1 cellular context compared by ENCODE assay signal in the genomic region with DNA sequence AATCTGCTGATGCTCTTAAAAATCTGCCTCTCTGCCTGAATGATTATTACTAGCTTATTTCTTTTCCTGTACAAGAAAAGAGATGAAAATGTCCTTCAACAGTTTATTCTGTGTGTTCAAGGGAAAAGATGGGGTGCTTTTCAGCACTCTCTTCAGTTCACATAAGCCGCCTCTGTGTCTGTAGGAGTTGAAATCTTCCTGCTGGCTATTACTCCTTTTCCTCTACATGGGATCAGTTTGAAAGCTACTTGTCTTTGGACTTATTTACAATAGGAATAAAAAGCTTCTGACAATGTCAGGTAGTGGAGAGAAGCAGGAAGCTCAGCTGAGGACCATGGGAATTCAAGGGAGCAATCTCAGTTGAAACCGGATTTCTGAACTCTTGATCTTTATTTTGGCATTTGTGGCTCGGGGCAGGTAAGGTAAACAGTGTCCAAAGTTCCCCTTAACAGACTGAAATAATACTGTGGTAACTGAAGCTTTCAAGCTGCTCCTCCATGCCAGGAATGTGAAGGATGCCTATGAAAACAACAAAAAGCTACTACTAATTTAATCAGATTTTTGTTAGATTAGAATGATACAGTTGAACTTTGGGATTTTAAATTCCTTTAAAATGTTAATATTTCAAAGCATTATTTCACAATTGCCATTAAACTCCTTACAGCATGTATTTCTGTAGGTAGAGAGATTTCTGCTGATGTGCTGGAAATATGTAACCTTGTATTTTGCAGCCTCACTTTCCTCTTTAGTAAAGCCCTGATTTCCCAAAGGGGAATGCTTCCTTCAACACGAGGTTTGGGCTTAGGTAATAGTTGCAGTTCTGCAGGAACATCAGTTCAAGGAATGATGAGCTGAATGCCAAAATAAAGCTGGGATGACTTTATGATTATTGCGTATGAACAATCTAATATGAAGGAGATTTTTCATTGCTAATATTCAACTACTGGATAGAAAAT.
A peak's percentile ranks its signal among the peaks of the same experiment; 100 is the strongest.
TF ChIP-seq lines count a peak whose summit lies in the region.

No MANE protein-coding gene starts in this region.

TF ChIP-seq in HepG2, 621 proteins besides CTCF, POLR2A, EP300 and RAD21 (continues in another document):
- peak; percentile 38; the same call in 1 of the 2 replicates for TF ChIP-seq FOXK1 (CRISPR knock-in tag; IDR thresholded peaks at IDR 0.05; ENCODE audit: borderline replicate concordance, low read depth)
- peak; percentile 79 for TF ChIP-seq NCOA2 (CRISPR knock-in tag; IDR thresholded peaks at IDR 0.05)
- TF ChIP-seq, protein P1, sequence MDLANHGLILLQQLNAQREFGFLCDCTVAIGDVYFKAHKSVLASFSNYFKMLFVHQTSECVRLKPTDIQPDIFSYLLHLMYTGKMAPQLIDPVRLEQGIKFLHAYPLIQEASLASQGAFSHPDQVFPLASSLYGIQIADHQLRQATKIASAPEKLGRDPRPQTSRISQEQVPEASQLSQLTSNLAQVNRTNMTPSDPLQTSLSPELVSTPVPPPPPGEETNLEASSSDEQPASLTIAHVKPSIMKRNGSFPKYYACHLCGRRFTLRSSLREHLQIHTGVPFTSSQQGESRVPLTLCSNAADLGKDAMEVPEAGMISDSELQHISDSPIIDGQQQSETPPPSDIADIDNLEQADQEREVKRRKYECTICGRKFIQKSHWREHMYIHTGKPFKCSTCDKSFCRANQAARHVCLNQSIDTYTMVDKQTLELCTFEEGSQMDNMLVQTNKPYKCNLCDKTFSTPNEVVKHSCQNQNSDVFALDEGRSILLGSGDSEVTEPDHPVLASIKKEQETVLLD (CRISPR knock-in tag; IDR thresholded peaks at IDR 0.05; ENCODE audit: low read depth), result no peak
- TF ChIP-seq, protein P2, sequence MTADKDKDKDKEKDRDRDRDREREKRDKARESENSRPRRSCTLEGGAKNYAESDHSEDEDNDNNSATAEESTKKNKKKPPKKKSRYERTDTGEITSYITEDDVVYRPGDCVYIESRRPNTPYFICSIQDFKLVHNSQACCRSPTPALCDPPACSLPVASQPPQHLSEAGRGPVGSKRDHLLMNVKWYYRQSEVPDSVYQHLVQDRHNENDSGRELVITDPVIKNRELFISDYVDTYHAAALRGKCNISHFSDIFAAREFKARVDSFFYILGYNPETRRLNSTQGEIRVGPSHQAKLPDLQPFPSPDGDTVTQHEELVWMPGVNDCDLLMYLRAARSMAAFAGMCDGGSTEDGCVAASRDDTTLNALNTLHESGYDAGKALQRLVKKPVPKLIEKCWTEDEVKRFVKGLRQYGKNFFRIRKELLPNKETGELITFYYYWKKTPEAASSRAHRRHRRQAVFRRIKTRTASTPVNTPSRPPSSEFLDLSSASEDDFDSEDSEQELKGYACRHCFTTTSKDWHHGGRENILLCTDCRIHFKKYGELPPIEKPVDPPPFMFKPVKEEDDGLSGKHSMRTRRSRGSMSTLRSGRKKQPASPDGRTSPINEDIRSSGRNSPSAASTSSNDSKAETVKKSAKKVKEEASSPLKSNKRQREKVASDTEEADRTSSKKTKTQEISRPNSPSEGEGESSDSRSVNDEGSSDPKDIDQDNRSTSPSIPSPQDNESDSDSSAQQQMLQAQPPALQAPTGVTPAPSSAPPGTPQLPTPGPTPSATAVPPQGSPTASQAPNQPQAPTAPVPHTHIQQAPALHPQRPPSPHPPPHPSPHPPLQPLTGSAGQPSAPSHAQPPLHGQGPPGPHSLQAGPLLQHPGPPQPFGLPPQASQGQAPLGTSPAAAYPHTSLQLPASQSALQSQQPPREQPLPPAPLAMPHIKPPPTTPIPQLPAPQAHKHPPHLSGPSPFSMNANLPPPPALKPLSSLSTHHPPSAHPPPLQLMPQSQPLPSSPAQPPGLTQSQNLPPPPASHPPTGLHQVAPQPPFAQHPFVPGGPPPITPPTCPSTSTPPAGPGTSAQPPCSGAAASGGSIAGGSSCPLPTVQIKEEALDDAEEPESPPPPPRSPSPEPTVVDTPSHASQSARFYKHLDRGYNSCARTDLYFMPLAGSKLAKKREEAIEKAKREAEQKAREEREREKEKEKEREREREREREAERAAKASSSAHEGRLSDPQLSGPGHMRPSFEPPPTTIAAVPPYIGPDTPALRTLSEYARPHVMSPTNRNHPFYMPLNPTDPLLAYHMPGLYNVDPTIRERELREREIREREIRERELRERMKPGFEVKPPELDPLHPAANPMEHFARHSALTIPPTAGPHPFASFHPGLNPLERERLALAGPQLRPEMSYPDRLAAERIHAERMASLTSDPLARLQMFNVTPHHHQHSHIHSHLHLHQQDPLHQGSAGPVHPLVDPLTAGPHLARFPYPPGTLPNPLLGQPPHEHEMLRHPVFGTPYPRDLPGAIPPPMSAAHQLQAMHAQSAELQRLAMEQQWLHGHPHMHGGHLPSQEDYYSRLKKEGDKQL (CRISPR knock-in tag; IDR thresholded peaks at IDR 0.05; ENCODE audit: low read depth), result no peak
- no peak for TF ChIP-seq SOX6 (IDR thresholded peaks at IDR 0.05)
- TF ChIP-seq SOX6 (CRISPR knock-in tag; IDR thresholded peaks at IDR 0.05), result peak; percentile 81
- TF ChIP-seq DNMT1 (CRISPR knock-in tag; IDR thresholded peaks at IDR 0.05), result no peak
- TF ChIP-seq, protein P3, sequence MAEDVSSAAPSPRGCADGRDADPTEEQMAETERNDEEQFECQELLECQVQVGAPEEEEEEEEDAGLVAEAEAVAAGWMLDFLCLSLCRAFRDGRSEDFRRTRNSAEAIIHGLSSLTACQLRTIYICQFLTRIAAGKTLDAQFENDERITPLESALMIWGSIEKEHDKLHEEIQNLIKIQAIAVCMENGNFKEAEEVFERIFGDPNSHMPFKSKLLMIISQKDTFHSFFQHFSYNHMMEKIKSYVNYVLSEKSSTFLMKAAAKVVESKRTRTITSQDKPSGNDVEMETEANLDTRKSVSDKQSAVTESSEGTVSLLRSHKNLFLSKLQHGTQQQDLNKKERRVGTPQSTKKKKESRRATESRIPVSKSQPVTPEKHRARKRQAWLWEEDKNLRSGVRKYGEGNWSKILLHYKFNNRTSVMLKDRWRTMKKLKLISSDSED (CRISPR knock-in tag; IDR thresholded peaks at IDR 0.05), result no peak
- TF ChIP-seq IKZF4 (CRISPR knock-in tag; IDR thresholded peaks at IDR 0.05; ENCODE audit: borderline replicate concordance, low read depth, not compliant biosample characterization), result no peak
- TF ChIP-seq NR2F2 (IDR thresholded peaks at IDR 0.05; ENCODE audit: borderline replicate concordance, low read depth), result peak; percentile 41; the same call in 1 of the 2 replicates
- TF ChIP-seq FOXA3 (CRISPR knock-in tag; IDR thresholded peaks at IDR 0.05), result peak; percentile 82
- TF ChIP-seq, protein P4, sequence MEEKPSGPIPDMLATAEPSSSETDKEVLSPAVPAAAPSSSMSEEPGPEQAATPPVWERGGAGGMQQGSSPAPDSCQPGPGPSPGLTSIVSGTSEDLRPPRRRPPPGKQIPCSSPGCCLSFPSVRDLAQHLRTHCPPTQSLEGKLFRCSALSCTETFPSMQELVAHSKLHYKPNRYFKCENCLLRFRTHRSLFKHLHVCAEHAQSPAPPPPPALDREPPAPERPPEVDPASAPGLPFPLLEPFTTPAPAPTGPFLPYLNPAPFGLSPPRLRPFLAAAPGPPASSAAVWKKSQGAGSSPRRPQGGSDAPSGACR (CRISPR knock-in tag; IDR thresholded peaks at IDR 0.05), result no peak
- peak; percentile 77; the same call in 1 of the 2 replicates for TF ChIP-seq ZNF292 (CRISPR knock-in tag; IDR thresholded peaks at IDR 0.05; ENCODE audit: borderline replicate concordance, low read depth)
- peak; percentile 79; the same call in 1 of the 2 replicates for TF ChIP-seq SALL1 (CRISPR knock-in tag; IDR thresholded peaks at IDR 0.05)
- TF ChIP-seq, protein P5, sequence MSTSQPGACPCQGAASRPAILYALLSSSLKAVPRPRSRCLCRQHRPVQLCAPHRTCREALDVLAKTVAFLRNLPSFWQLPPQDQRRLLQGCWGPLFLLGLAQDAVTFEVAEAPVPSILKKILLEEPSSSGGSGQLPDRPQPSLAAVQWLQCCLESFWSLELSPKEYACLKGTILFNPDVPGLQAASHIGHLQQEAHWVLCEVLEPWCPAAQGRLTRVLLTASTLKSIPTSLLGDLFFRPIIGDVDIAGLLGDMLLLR (CRISPR knock-in tag; IDR thresholded peaks at IDR 0.05), result no peak
- TF ChIP-seq TMF1 (CRISPR knock-in tag; IDR thresholded peaks at IDR 0.05; ENCODE audit: low read depth), result no peak
- TF ChIP-seq BRCA1 (CRISPR knock-in tag; IDR thresholded peaks at IDR 0.05), result no peak
- 0 out of 2 replicates have a peak, but pooled peaks have one; percentile 41 for TF ChIP-seq SIX4 (CRISPR knock-in tag; IDR thresholded peaks at IDR 0.05)
- TF ChIP-seq WIZ (CRISPR knock-in tag; IDR thresholded peaks at IDR 0.05), result no peak
- TF ChIP-seq ZNF33B (CRISPR knock-in tag; IDR thresholded peaks at IDR 0.05), result no peak
- no peak for TF ChIP-seq ZNF280D (CRISPR knock-in tag; IDR thresholded peaks at IDR 0.05)
- no peak for TF ChIP-seq NFE2 (CRISPR knock-in tag; IDR thresholded peaks at IDR 0.05)
- TF ChIP-seq, protein P6, sequence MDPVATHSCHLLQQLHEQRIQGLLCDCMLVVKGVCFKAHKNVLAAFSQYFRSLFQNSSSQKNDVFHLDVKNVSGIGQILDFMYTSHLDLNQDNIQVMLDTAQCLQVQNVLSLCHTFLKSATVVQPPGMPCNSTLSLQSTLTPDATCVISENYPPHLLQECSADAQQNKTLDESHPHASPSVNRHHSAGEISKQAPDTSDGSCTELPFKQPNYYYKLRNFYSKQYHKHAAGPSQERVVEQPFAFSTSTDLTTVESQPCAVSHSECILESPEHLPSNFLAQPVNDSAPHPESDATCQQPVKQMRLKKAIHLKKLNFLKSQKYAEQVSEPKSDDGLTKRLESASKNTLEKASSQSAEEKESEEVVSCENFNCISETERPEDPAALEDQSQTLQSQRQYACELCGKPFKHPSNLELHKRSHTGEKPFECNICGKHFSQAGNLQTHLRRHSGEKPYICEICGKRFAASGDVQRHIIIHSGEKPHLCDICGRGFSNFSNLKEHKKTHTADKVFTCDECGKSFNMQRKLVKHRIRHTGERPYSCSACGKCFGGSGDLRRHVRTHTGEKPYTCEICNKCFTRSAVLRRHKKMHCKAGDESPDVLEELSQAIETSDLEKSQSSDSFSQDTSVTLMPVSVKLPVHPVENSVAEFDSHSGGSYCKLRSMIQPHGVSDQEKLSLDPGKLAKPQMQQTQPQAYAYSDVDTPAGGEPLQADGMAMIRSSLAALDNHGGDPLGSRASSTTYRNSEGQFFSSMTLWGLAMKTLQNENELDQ (CRISPR knock-in tag; IDR thresholded peaks at IDR 0.05; ENCODE audit: borderline replicate concordance), result no peak
- no peak for TF ChIP-seq SRSF4 (IDR thresholded peaks at IDR 0.05; ENCODE audit: low read depth, low read length, poor library complexity, severe bottlenecking)
- TF ChIP-seq, protein P7, sequence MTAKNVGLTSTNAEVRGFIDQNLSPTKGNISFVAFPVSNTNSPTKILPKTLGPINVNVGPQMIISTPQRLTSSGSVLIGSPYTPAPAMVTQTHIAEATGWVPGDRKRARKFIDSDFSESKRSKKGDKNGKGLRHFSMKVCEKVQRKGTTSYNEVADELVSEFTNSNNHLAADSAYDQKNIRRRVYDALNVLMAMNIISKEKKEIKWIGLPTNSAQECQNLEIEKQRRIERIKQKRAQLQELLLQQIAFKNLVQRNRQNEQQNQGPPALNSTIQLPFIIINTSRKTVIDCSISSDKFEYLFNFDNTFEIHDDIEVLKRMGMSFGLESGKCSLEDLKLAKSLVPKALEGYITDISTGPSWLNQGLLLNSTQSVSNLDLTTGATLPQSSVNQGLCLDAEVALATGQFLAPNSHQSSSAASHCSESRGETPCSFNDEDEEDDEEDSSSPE (CRISPR knock-in tag; IDR thresholded peaks at IDR 0.05), result no peak
- TF ChIP-seq NR2F6 (IDR thresholded peaks at IDR 0.05), result peak; percentile 69
- peak; percentile 78 for TF ChIP-seq NR2F6 (CRISPR knock-in tag; IDR thresholded peaks at IDR 0.05)
- peak; percentile 78; the same call in 1 of the 2 replicates for TF ChIP-seq PITX1 (CRISPR knock-in tag; IDR thresholded peaks at IDR 0.05)
- TF ChIP-seq ZKSCAN8 (CRISPR knock-in tag; IDR thresholded peaks at IDR 0.05; ENCODE audit: borderline replicate concordance), result 0 out of 2 replicates have a peak, but pooled peaks have one; percentile 20
- no peak for TF ChIP-seq SP4 (CRISPR knock-in tag; IDR thresholded peaks at IDR 0.05)
- TF ChIP-seq, protein P8, sequence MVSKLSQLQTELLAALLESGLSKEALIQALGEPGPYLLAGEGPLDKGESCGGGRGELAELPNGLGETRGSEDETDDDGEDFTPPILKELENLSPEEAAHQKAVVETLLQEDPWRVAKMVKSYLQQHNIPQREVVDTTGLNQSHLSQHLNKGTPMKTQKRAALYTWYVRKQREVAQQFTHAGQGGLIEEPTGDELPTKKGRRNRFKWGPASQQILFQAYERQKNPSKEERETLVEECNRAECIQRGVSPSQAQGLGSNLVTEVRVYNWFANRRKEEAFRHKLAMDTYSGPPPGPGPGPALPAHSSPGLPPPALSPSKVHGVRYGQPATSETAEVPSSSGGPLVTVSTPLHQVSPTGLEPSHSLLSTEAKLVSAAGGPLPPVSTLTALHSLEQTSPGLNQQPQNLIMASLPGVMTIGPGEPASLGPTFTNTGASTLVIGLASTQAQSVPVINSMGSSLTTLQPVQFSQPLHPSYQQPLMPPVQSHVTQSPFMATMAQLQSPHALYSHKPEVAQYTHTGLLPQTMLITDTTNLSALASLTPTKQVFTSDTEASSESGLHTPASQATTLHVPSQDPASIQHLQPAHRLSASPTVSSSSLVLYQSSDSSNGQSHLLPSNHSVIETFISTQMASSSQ (IDR thresholded peaks at IDR 0.05; ENCODE audit: low read depth), result no peak
- TF ChIP-seq, protein P8 (CRISPR knock-in tag; IDR thresholded peaks at IDR 0.05; ENCODE audit: borderline replicate concordance), result no peak
